8 cellular contexts compared by ENCODE assay signal in genomic region chr19:4581381-4582111, GRCh38. TPM values are rescaled to one million over a fixed set of nuclear protein-coding genes. Genes with fewer than 3 reads are reported as not detected.
A peak's percentile ranks its signal among the peaks of the same experiment; 100 is the strongest.
DNase-seq lines count a peak whose midpoint lies in the region; ATAC-seq, FAIRE-seq and TF ChIP-seq lines count a peak whose summit lies in the region.

No MANE protein-coding gene starts in this region.

- H3K27me3 ChIP-seq in thyroid gland, result peaks cover 35% of the 10 kb centered on the region

- H3K4me1 ChIP-seq in thyroid gland, result peaks cover 7 to 8% of the 10 kb centered on the region in 2 donors

- TF ChIP-seq POLR2A in thyroid gland (IDR thresholded peaks at IDR 0.05), result no peak

- FAIRE-seq in frontal cortex (lab: Jason Lieb, UNC), result no peak

- no peak for ATAC-seq in stimulated activated effector memory CD8-positive, alpha-beta T cell treated with anti-CD3 and anti-CD28 coated beads, Interleukin-12 subunit alpha, Interleukin-12 subunit beta, amount 100 ng/mL, for 72 hours
- no peak for ATAC-seq in HG03108 (IDR thresholded peaks at IDR 0.05; ENCODE audit: unreplicated experiment)

- H3K4me3 Mint-ChIP-seq in stimulated activated effector memory CD8-positive, alpha-beta T cell treated with anti-CD3 and anti-CD28 coated beads, Interleukin-12 subunit alpha, Interleukin-12 subunit beta, amount 100 ng/mL, for 72 hours, result peak overlapping the region; percentile 9

- H3K9me3 ChIP-seq in thyroid gland, result no peaks in the 10 kb centered on the region

- H3K36me3 Mint-ChIP-seq in stimulated activated effector memory CD8-positive, alpha-beta T cell treated with anti-CD3 and anti-CD28 coated beads, Interleukin-12 subunit alpha, Interleukin-12 subunit beta, amount 100 ng/mL, for 72 hours, result peaks cover 7% of the 10 kb centered on the region

- 2 to 7% methylated on average over 9 to 18 of the region's 84 CpGs for WGBS in thyroid gland, 2 donors

- no peak overlapping the region for H3K27ac ChIP-seq in thyroid gland

- no peaks in the 10 kb centered on the region for H3K36me3 ChIP-seq in thyroid gland

- intact Hi-C loops in thyroid gland (cut with DNase I), result no loop called here

- H3K4me1 Mint-ChIP-seq in stimulated activated effector memory CD8-positive, alpha-beta T cell treated with anti-CD3 and anti-CD28 coated beads, Interleukin-12 subunit alpha, Interleukin-12 subunit beta, amount 100 ng/mL, for 72 hours, result peaks cover 11% of the 10 kb centered on the region

- DNase-seq in activated CD4-positive, alpha-beta T cell treated with anti-CD3 and anti-CD28 coated beads for 48 hours, result peak; percentile 37
- DNase-seq in activated CD4-positive, alpha-beta T cell treated with anti-CD3 and anti-CD28 coated beads, Interleukin-2, amount 50 U/mL, for 1 hour, result no peak
- peak; percentile 67 for DNase-seq in OCI-M1 (lab: John Stamatoyannopoulos, UW)
- peak; percentile 73 to 76 for DNase-seq in frontal cortex (ENCODE audit: low spot score in 2 of 2)
- DNase-seq in stimulated activated effector memory CD8-positive, alpha-beta T cell treated with anti-CD3 and anti-CD28 coated beads, Interleukin-12 subunit alpha, Interleukin-12 subunit beta, amount 100 ng/mL, for 72 hours (ENCODE audit: low spot score in 2 of 2), result no peak
- no peak for DNase-seq in thyroid gland
- DNase-seq in NCI-H446 treated with DMSO at 0.1 percent for 48 hours (lab: John Stamatoyannopoulos, UW), result no peak

- H3K27ac Mint-ChIP-seq in stimulated activated effector memory CD8-positive, alpha-beta T cell treated with anti-CD3 and anti-CD28 coated beads, Interleukin-12 subunit alpha, Interleukin-12 subunit beta, amount 100 ng/mL, for 72 hours, result no peak overlapping the region

- no peak for TF ChIP-seq CTCF in thyroid gland (IDR thresholded peaks at IDR 0.05)

- H3K9me3 Mint-ChIP-seq in stimulated activated effector memory CD8-positive, alpha-beta T cell treated with anti-CD3 and anti-CD28 coated beads, Interleukin-12 subunit alpha, Interleukin-12 subunit beta, amount 100 ng/mL, for 72 hours, result no peaks in the 10 kb centered on the region

- peak overlapping the region in 1 of 3 donors; percentile 17 for H3K4me3 ChIP-seq in thyroid gland (replicated peaks in 1 of 3)

RNA-seq across cellular contexts. Expression of gene SEMA6B, which starts 22.1 kb away (rescaled TPM):
- total RNA-seq in frontal cortex (33.0 TPM), thyroid gland (1 to 10 TPM; 1.2 to 9.1 (median 4.2) TPM)

RNA-seq across cellular contexts. Expression of gene LRG1, which starts 41.7 kb away (rescaled TPM):
- total RNA-seq in frontal cortex, result under 0.01 TPM
- total RNA-seq in thyroid gland, result 1 to 10 TPM in 2 of 4 donors, under 1 TPM in 1, not detected in 1; 0.56 to 2.7 (median 2.0) TPM

RNA-seq across cellular contexts. Expression of gene PLIN5, which starts 46.5 kb away (rescaled TPM):
- total RNA-seq in frontal cortex, result 0.82 TPM
- 10 to 100 TPM in 1 of 4 donors, 1 to 10 TPM in 3; 4.1 to 12.1 (median 7.8) TPM for total RNA-seq in thyroid gland

RNA-seq across cellular contexts. Expression of gene TNFAIP8L1, which starts 57.8 kb away (rescaled TPM):
- total RNA-seq in frontal cortex (4.5 TPM), thyroid gland (1 to 10 TPM; 3.8 to 9.5 (median 7.8) TPM)

Comparison
In these comparisons a context has a peak if more than half of its experiments do, and no peak if none do; other contexts are left out.
1. DNase-seq: peak in activated CD4-positive, alpha-beta T cell treated with anti-CD3 and anti-CD28 coated beads for 48 hours (single experiment), OCI-M1 (single experiment) and frontal cortex (2 of 2); none in activated CD4-positive, alpha-beta T cell treated with anti-CD3 and anti-CD28 coated beads, Interleukin-2, amount 50 U/mL, for 1 hour (single experiment), stimulated activated effector memory CD8-positive, alpha-beta T cell treated with anti-CD3 and anti-CD28 coated beads, Interleukin-12 subunit alpha, Interleukin-12 subunit beta, amount 100 ng/mL, for 72 hours (0 of 2), thyroid gland (0 of 2) and NCI-H446 treated with DMSO at 0.1 percent for 48 hours (single experiment).